Comparison of ENCODE assay signal across 10 cellular contexts in the genomic region with DNA sequence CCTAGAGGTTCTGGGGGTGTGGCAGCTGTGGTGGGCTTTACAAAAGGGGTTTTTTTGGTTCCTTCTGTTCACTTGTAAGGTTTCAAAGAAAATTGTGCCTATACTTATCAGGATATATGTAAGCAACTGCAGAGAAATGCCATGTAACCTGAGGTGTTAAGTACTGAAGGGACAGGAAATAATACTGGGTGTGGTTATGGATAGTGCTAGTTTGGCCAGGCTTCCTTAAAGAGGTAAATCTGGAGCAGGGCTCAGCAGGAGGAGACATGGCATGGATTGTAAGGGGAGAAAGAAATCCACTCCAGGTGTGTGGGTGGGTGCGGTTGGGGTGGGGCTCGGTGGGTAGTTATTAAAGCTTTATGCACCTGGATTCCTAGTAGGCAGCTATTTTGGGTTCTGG. TPM values are rescaled to one million over a fixed set of nuclear protein-coding genes. Genes with fewer than 3 reads are reported as not detected.
DNase-seq lines count a peak whose midpoint lies in the region; ATAC-seq and TF ChIP-seq lines count a peak whose summit lies in the region.
"Had no signal": no experiment of that assay in that cellular context is flagged by ENCODE, and none has a peak within 500 bp of the region (broad histone marks: within the 10 kb centered on the region; RNA-seq: fewer than 3 reads in every experiment).

No MANE protein-coding gene starts in this region.

- H4K20me1 ChIP-seq in IMR-90 (ENCODE audit: insufficient read depth, low read length) = peaks cover 2% of the 10 kb centered on the region; the same call in 1 of the 2 replicates

- H3K4ac ChIP-seq in IMR-90 (ENCODE audit: low read depth, low read length) = peak overlapping the region; percentile 99; the same call in 1 of the 2 replicates

- DNase-seq in IMR-90 = no peak
- DNase-seq in MCF 10A (ENCODE audit: unreplicated experiment) = peak; percentile 57
- no peak for DNase-seq in tibial artery
- DNase-seq in HuH-7.5 (ENCODE audit: low spot score) = no peak
- DNase-seq: SJCRH30 had no signal

- H3K9me1 ChIP-seq in IMR-90 (ENCODE audit: insufficient read depth, low read length) = peaks cover 29% of the 10 kb centered on the region

- no peak overlapping the region for H3K56ac ChIP-seq in IMR-90 (ENCODE audit: extremely low read depth, insufficient read depth, low read length)

- no peak for TF ChIP-seq POLR2A in IMR-90 (IDR thresholded peaks at IDR 0.05; ENCODE audit: low read depth, low read length)

- peak overlapping the region; percentile 97; the same call in 1 of the 2 replicates for H3K27ac ChIP-seq in IMR-90 (ENCODE audit: insufficient read depth, low read length)
- H3K27ac ChIP-seq in mesodermal cell (ENCODE audit: low read depth, low read length, severe bottlenecking) = peak overlapping the region; percentile 100
- H3K27ac ChIP-seq in tibial artery = peak overlapping the region; percentile 90 to 94
- H3K27ac ChIP-seq: neutrophil, SJCRH30 had no signal

- no peak overlapping the region for H2AFZ ChIP-seq in IMR-90 (replicated peaks; ENCODE audit: low read length, poor library complexity)

- H2BK20ac ChIP-seq in IMR-90 (ENCODE audit: low read depth, low read length) = 0 out of 2 replicates have a peak overlapping the region, but pooled peaks have one; percentile 3

- no peak overlapping the region; the same call in 1 of the 2 replicates for H4K5ac ChIP-seq in IMR-90 (ENCODE audit: low read depth, low read length)

- peak overlapping the region; percentile 96 for H2BK5ac ChIP-seq in IMR-90 (ENCODE audit: low read depth, low read length, poor library complexity, severe bottlenecking)

- H2BK15ac ChIP-seq in IMR-90 (ENCODE audit: low read depth, low read length) = 0 out of 3 replicates have a peak overlapping the region, but pooled peaks have one; percentile 9

- H3K27me3 ChIP-seq in IMR-90 (ENCODE audit: control insufficient read depth, insufficient read depth, low read length) (no peaks in the 10 kb centered on the region), tibial artery (no peaks in the 10 kb centered on the region)
- H3K27me3 ChIP-seq: neutrophil, SJCRH30 had no signal

- no peak for TF ChIP-seq CTCF in IMR-90 (conservative IDR thresholded peaks at IDR 0.05; ENCODE audit: low read depth, low read length)
- TF ChIP-seq CTCF in MCF 10A (IDR thresholded peaks at IDR 0.05; ENCODE audit: unreplicated experiment) = no peak
- no peak for TF ChIP-seq CTCF in tibial artery (IDR thresholded peaks at IDR 0.05)

- peak overlapping the region; percentile 99; the same call in 1 of the 2 replicates for H2BK120ac ChIP-seq in IMR-90 (ENCODE audit: low read depth, low read length)

- H3K27me3 Mint-ChIP-seq in MCF 10A (ENCODE audit: insufficient read depth, unreplicated experiment) = no peaks in the 10 kb centered on the region

- no peaks in the 10 kb centered on the region for H3K9me3 Mint-ChIP-seq in MCF 10A (ENCODE audit: unreplicated experiment)
- H3K9me3 Mint-ChIP-seq: dendritic cell treated with granulocyte-macrophage colony-stimulating factor and Interleukin-4, amounts not matched to agents 40 ng/mL and 50 ng/mL, for 4 days had no signal

- H3K4me1 Mint-ChIP-seq in MCF 10A (ENCODE audit: insufficient read depth, unreplicated experiment) = peaks cover 72% of the 10 kb centered on the region

- WGBS in IMR-90 (ENCODE audit: extremely low coverage in 2 of 2, insufficient read length in 1 of 2), 2 experiments = no CpG with 5 or more reads among the region's 2 CpGs
- 72 to 100% methylated on average over 1 to 2 of the region's 2 CpGs for WGBS in mesodermal cell (ENCODE audit: insufficient coverage in 2 of 2), 2 experiments

- intact Hi-C loops in IMR-90 (cut with micrococcal nuclease) = loop anchor here (2.0 kb wide), 1 partner anchor 17 kb away; no protein-coding TSS in a partner anchor
- intact Hi-C loops in MCF 10A (cut with micrococcal nuclease) = loop anchor here (1.0 kb wide), 2 partner anchors 10 to 29 kb away; no protein-coding TSS in a partner anchor
- intact Hi-C loops in tibial artery (cut with DNase I; ENCODE audit: low total_unique reads) = no loop called here

- H3K36me3 ChIP-seq in IMR-90 (ENCODE audit: control insufficient read depth, insufficient read depth, low read length) (peaks cover 6% of the 10 kb centered on the region), mesodermal cell (ENCODE audit: control insufficient read depth, insufficient read depth, low read length) (peaks cover 46% of the 10 kb centered on the region), tibial artery (no peaks in the 10 kb centered on the region)
- H3K36me3 ChIP-seq: neutrophil, SJCRH30 had no signal

- in situ Hi-C loops in IMR-90 (cut with MboI; ENCODE audit: low sequenced_read_pairs) = no loop called here

- no peak overlapping the region for H3K18ac ChIP-seq in IMR-90 (ENCODE audit: low read depth, low read length)

- CTCF ChIA-PET in IMR-90 (lab: Yijun Ruan, JAX) (interaction anchor here (0.7 to 1.5 kb wide), 3 partner anchors 10 to 26 kb away, joined by 3 to 8 read pairs (median 4); no protein-coding TSS in a partner anchor), MCF 10A (lab: Yijun Ruan, JAX) (interaction anchor here (0.6 to 26.2 kb wide), 10 partner anchors 7 to 103 kb away, joined by 3 to 494 read pairs (median 18); a partner anchor contains a TSS)

- peak overlapping the region in 1 of 2 experiments; percentile 26; a peak in 3 of 4 replicates for H4K8ac ChIP-seq in IMR-90 (ENCODE audit: low read depth in 2 of 2, low read length in 2 of 2)

- no peak for ATAC-seq in IMR-90 (ENCODE audit: low read depth)
- no peak for ATAC-seq in HG02973 (IDR thresholded peaks at IDR 0.05; ENCODE audit: unreplicated experiment)
- ATAC-seq in GM21515 (IDR thresholded peaks at IDR 0.05; ENCODE audit: unreplicated experiment) = no peak

- dilution Hi-C loops in IMR-90 (cut with HindIII; ENCODE audit: low sequenced_read_pairs, unreplicated experiment) = no loop called here

- H3K4me1 ChIP-seq in IMR-90 (ENCODE audit: control insufficient read depth, insufficient read depth, low read length) = peaks cover 57% of the 10 kb centered on the region
- peaks cover 86% of the 10 kb centered on the region for H3K4me1 ChIP-seq in mesodermal cell (ENCODE audit: control insufficient read depth, insufficient read depth, low read length, poor library complexity, severe bottlenecking)
- H3K4me1 ChIP-seq in tibial artery = peaks cover 14 to 100% (median 93%) of the 10 kb centered on the region in 4 donors

- no peak overlapping the region for H2AK9ac ChIP-seq in IMR-90 (replicated peaks; ENCODE audit: low read depth, low read length, poor library complexity)

- TF ChIP-seq RAD21 in IMR-90 (IDR thresholded peaks at IDR 0.05; ENCODE audit: low read length) = no peak

- H3K23ac ChIP-seq in IMR-90 (ENCODE audit: low read depth, low read length) = peak overlapping the region; percentile 72

- BruUV-seq in IMR-90 (replicated peaks; lab: Mats Ljungman, UMichigan) (no TSS peak), MCF 10A (replicated peaks; lab: Mats Ljungman, UMichigan) (no TSS peak)

- H4K91ac ChIP-seq in IMR-90 (ENCODE audit: insufficient read depth, low read depth, low read length) = peak overlapping the region; percentile 23; the same call in 1 of the 2 replicates

- H2AK5ac ChIP-seq in IMR-90 (ENCODE audit: low read depth, low read length) = no peak overlapping the region

- peaks cover 16% of the 10 kb centered on the region for H3K36me3 Mint-ChIP-seq in MCF 10A (ENCODE audit: insufficient read depth, unreplicated experiment)

- H3K4me2 ChIP-seq in IMR-90 (ENCODE audit: low read depth, low read length) = no peak overlapping the region

- H3K27ac Mint-ChIP-seq in MCF 10A (ENCODE audit: low read depth, unreplicated experiment) = peak overlapping the region; percentile 86
- H3K27ac Mint-ChIP-seq: dendritic cell treated with granulocyte-macrophage colony-stimulating factor and Interleukin-4, amounts not matched to agents 40 ng/mL and 50 ng/mL, for 4 days had no signal

- H3K4me3 ChIP-seq in IMR-90 (ENCODE audit: insufficient read depth, low read depth, low read length) (no peak overlapping the region), mesodermal cell (ENCODE audit: extremely low read depth, insufficient read depth, low read length, poor library complexity, severe bottlenecking) (no peak overlapping the region), tibial artery (no peak overlapping the region)
- H3K4me3 ChIP-seq: SJCRH30 had no signal

- H3K9ac ChIP-seq in IMR-90 (ENCODE audit: low read depth, low read length) = no peak overlapping the region

- POLR2A ChIA-PET in IMR-90 (lab: Charles Lee; ENCODE audit: unreplicated experiment) = no interaction called here
- POLR2A ChIA-PET in MCF 10A (lab: Yijun Ruan, JAX) = interaction anchor here (1.0 to 13.3 kb wide), 5 partner anchors 7 to 63 kb away, joined by 3 to 245 read pairs (median 79); a partner anchor contains a TSS

- peaks cover 28 to 86% of the 10 kb centered on the region in 2 experiments for H3K79me1 ChIP-seq in IMR-90 (ENCODE audit: low read depth in 1 of 2, low read length in 2 of 2)

- H3K9me3 ChIP-seq in IMR-90 (ENCODE audit: control insufficient read depth, insufficient read depth, low read length) (no peaks in the 10 kb centered on the region), mesodermal cell (ENCODE audit: control insufficient read depth, low read length) (no peaks in the 10 kb centered on the region), tibial artery (no peaks in the 10 kb centered on the region)
- H3K9me3 ChIP-seq: neutrophil, SJCRH30 had no signal

- peak overlapping the region; percentile 42 for H3K4me3 Mint-ChIP-seq in MCF 10A (ENCODE audit: unreplicated experiment)
- H3K4me3 Mint-ChIP-seq: dendritic cell treated with granulocyte-macrophage colony-stimulating factor and Interleukin-4, amounts not matched to agents 40 ng/mL and 50 ng/mL, for 4 days had no signal

- H3K14ac ChIP-seq in IMR-90 (replicated peaks; ENCODE audit: low read depth, low read length) = peak overlapping the region; percentile 19

TF ChIP-seq in IMR-90, 13 proteins besides CTCF, POLR2A, EP300 and RAD21:
- TF ChIP-seq RCOR1 (IDR thresholded peaks at IDR 0.05; ENCODE audit: insufficient replicate concordance, low read length) (no peak), FOS (IDR thresholded peaks at IDR 0.05; ENCODE audit: low read depth, low read length) (no peak), CHD1 (IDR thresholded peaks at IDR 0.05; ENCODE audit: low read depth, low read length) (no peak), SMC3 (IDR thresholded peaks at IDR 0.05; ENCODE audit: low read depth, low read length) (no peak)

RNA-seq across cellular contexts. Expression of a gene that starts 28.3 kb away (rescaled TPM):
- total RNA-seq in IMR-90 (2012; rRNA removed) (61.9 and 64.7 TPM in 2 replicates), MCF 10A (2022) (73.6 and 101 TPM in 2 replicates)
- polyA plus RNA-seq in IMR-90 (2012; rRNA removed) = 58.1 and 64.6 TPM in 2 replicates
- 38.9 and 51.3 TPM in 2 replicates for polyA plus RNA-seq in IMR-90 (2012; cell fraction: cytosol; rRNA removed)
- polyA plus RNA-seq in IMR-90 (2012; cell fraction: nucleus; rRNA removed; ENCODE audit: low replicate concordance) = 85.2 and 89.7 TPM in 2 replicates
- 72.5 TPM for polyA plus RNA-seq in mesodermal cell (2013, experiment 1 of 2)
- 57.5 TPM for polyA plus RNA-seq in mesodermal cell (2013, experiment 2 of 2)
